Comparison of ENCODE assay signal across 22 cellular contexts in genomic region chr6:83051386-83052172, GRCh38. TPM values are rescaled to one million over a fixed set of nuclear protein-coding genes. Genes with fewer than 3 reads are reported as not detected.
A peak's percentile ranks its signal among the peaks of the same experiment; 100 is the strongest.
DNase-seq lines count a peak whose midpoint lies in the region; ATAC-seq, FAIRE-seq and TF ChIP-seq lines count a peak whose summit lies in the region.
"Had no signal": no experiment of that assay in that cellular context is flagged by ENCODE, and none has a peak within 500 bp of the region (broad histone marks: within the 10 kb centered on the region; RNA-seq: fewer than 3 reads in every experiment).

No MANE protein-coding gene starts in this region.

- H3K9me3 Mint-ChIP-seq in HFFc6, result no peaks in the 10 kb centered on the region
- H3K9me3 Mint-ChIP-seq: activated CD4-positive, alpha-beta memory T cell treated with anti-CD3 and anti-CD28 coated beads, Interleukin-2, amount 10 ng/mL, durations not matched to agents 7 days and 5 days; activated T-cell treated with anti-CD3 and anti-CD28 coated beads, Interleukin-2, amount 50 U/mL, for 4 hours; CD8-positive, alpha-beta T cell; nephron had no signal

- no peaks in the 10 kb centered on the region for H3K9me2 ChIP-seq in SK-N-SH

- H2AFZ ChIP-seq in SK-N-SH (ENCODE audit: low read depth), result no peak overlapping the region
- H2AFZ ChIP-seq: parathyroid adenoma had no signal

- H3K27me3 Mint-ChIP-seq in HFFc6 (ENCODE audit: insufficient read depth), result no peaks in the 10 kb centered on the region; the same call in 1 of the 2 replicates
- H3K27me3 Mint-ChIP-seq: activated CD4-positive, alpha-beta memory T cell treated with anti-CD3 and anti-CD28 coated beads, Interleukin-2, amount 10 ng/mL, durations not matched to agents 7 days and 5 days had no signal

- TF ChIP-seq RAD21 in SK-N-SH (IDR thresholded peaks at IDR 0.05; ENCODE audit: low read length), result no peak

- H3K36me3 ChIP-seq in SK-N-SH (replicated peaks in 1 of 2; ENCODE audit: control insufficient read depth in 1 of 2, insufficient read depth in 2 of 2, low read length in 1 of 2), result peaks cover 5 to 7% of the 10 kb centered on the region in 2 experiments

- peaks cover 5% of the 10 kb centered on the region; the same call in 1 of the 2 replicates for H3K79me2 ChIP-seq in SK-N-SH (ENCODE audit: insufficient read depth)
- H3K79me2 ChIP-seq: parathyroid adenoma had no signal

- H3K27ac Mint-ChIP-seq in HFFc6, result no peak overlapping the region
- H3K27ac Mint-ChIP-seq: activated CD4-positive, alpha-beta memory T cell treated with anti-CD3 and anti-CD28 coated beads, Interleukin-2, amount 10 ng/mL, durations not matched to agents 7 days and 5 days; CD8-positive, alpha-beta T cell; nephron had no signal

- no peak for TF ChIP-seq CTCF in SK-N-SH (IDR thresholded peaks at IDR 0.05)
- no peak for TF ChIP-seq CTCF in HFFc6 (IDR thresholded peaks at IDR 0.05)

- H3K4me1 Mint-ChIP-seq in HFFc6 (ENCODE audit: low read depth), result peaks cover 6% of the 10 kb centered on the region
- H3K4me1 Mint-ChIP-seq: activated CD4-positive, alpha-beta memory T cell treated with anti-CD3 and anti-CD28 coated beads, Interleukin-2, amount 10 ng/mL, durations not matched to agents 7 days and 5 days had no signal

- H3K4me1 ChIP-seq in SK-N-SH (ENCODE audit: control insufficient read depth in 1 of 2, insufficient read depth in 2 of 2, low read depth in 1 of 2, low read length in 1 of 2), result peaks cover 8 to 10% of the 10 kb centered on the region in 2 experiments; a peak in 3 of 4 replicates
- H3K4me1 ChIP-seq: parathyroid adenoma had no signal

- CTCF ChIA-PET in SK-N-SH (lab: Yijun Ruan, JAX), result interaction anchor here (4.4 to 8.2 kb wide), 3 partner anchors 15 to 799 kb away, joined by 25 to 191 read pairs (median 44); partner anchors contain the start of genes DOP1A and UBE3D

- H3K4me3 Mint-ChIP-seq in HFFc6, result no peak overlapping the region
- H3K4me3 Mint-ChIP-seq: activated CD4-positive, alpha-beta memory T cell treated with anti-CD3 and anti-CD28 coated beads, Interleukin-2, amount 10 ng/mL, durations not matched to agents 7 days and 5 days; activated T-cell treated with anti-CD3 and anti-CD28 coated beads, Interleukin-2, amount 50 U/mL, for 4 hours; CD8-positive, alpha-beta T cell; nephron had no signal

- DNase-seq in GM18507 (ENCODE audit: extremely low spot score, insufficient read length, low read depth), result no peak
- peak; percentile 80 for DNase-seq in NCI-H2029 treated with DMSO at 0.1 percent for 48 hours (lab: John Stamatoyannopoulos, UW)
- no peak for DNase-seq in SK-N-SH
- DNase-seq in left lobe of liver (ENCODE audit: low spot score), result no peak
- no peak for DNase-seq in NK-92 treated with Interleukin-12 subunit alpha and Interleukin-12 subunit beta, amount 100 ng/mL, for 24 hours (lab: John Stamatoyannopoulos, UW)
- no peak for DNase-seq in HFFc6
- DNase-seq in GM19240 (ENCODE audit: insufficient read length, low spot score), result no peak
- DNase-seq: activated CD4-positive, alpha-beta memory T cell treated with anti-CD3 and anti-CD28 coated beads, Interleukin-2, amount 10 ng/mL, durations not matched to agents 7 days and 5 days; activated naive CD4-positive, alpha-beta T cell treated with Interleukin-2 at 50 U/mL for 16 hours; activated T-cell treated with anti-CD3 and anti-CD28 coated beads, Interleukin-2, amount 50 U/mL, for 4 hours; CD8-positive, alpha-beta T cell; central memory CD4-positive, alpha-beta T cell; esophagus squamous epithelium; NCI-H1694; NCI-H524 treated with DMSO at 0.1 percent for 48 hours; OCI-M1; SIG-M5; T-helper 2 cell had no signal

- peaks cover 5% of the 10 kb centered on the region; the same call in 1 of the 2 replicates for H3K36me3 Mint-ChIP-seq in HFFc6 (ENCODE audit: low read depth)

- POLR2A ChIA-PET in SK-N-SH (lab: Yijun Ruan, JAX), result no interaction called here

- no peak overlapping the region for H3K9ac ChIP-seq in SK-N-SH
- H3K9ac ChIP-seq: parathyroid adenoma had no signal

- 63% methylated on average over 5 of the region's 5 CpGs for WGBS in SK-N-SH (ENCODE audit: low lambda C conversion rate)

- no peaks in the 10 kb centered on the region for H3K9me3 ChIP-seq in SK-N-SH
- H3K9me3 ChIP-seq: esophagus squamous epithelium had no signal

- peak; percentile 81 for ATAC-seq in left lobe of liver
- no peak for ATAC-seq in GM21825 (IDR thresholded peaks at IDR 0.05; ENCODE audit: unreplicated experiment)
- ATAC-seq: activated T-cell treated with anti-CD3 and anti-CD28 coated beads, Interleukin-2, amount 50 U/mL, for 4 hours; CD8-positive, alpha-beta T cell; sciatic nerve had no signal

- TF ChIP-seq EP300 in SK-N-SH (IDR thresholded peaks at IDR 0.05; ENCODE audit: borderline replicate concordance in 1 of 2, low read depth in 1 of 2, low read length in 1 of 2), result no peak

- no peak overlapping the region for H3K4me3 ChIP-seq in SK-N-SH (ENCODE audit: low read depth in 2 of 2, low read length in 1 of 2)
- H3K4me3 ChIP-seq: esophagus squamous epithelium had no signal

- H3F3A ChIP-seq in SK-N-SH (replicated peaks; ENCODE audit: insufficient read depth), result no peaks in the 10 kb centered on the region

- FAIRE-seq in GM18507 (lab: Jason Lieb, UNC), result peak; percentile 5

- no peak overlapping the region for H3K27ac ChIP-seq in SK-N-SH (ENCODE audit: low read depth in 2 of 2, low read length in 1 of 2)
- H3K27ac ChIP-seq: esophagus squamous epithelium, parathyroid adenoma had no signal

- H4K20me1 ChIP-seq in SK-N-SH (ENCODE audit: insufficient read depth), result no peaks in the 10 kb centered on the region

- H3K4me2 ChIP-seq in SK-N-SH, result no peak overlapping the region

- H3K27me3 ChIP-seq in SK-N-SH (ENCODE audit: insufficient read depth), result no peaks in the 10 kb centered on the region
- H3K27me3 ChIP-seq: esophagus squamous epithelium had no signal

TF ChIP-seq in SK-N-SH, 30 proteins besides CTCF, POLR2A, EP300 and RAD21:
- TF ChIP-seq EZH2phosphoT487 (IDR thresholded peaks at IDR 0.05; ENCODE audit: borderline replicate concordance, low read depth) (no peak), POLR2AphosphoS5 (IDR thresholded peaks at IDR 0.05; ENCODE audit: low read depth, low read length) (no peak), TCF12 (IDR thresholded peaks at IDR 0.05) (peak; percentile 11; the same call in 1 of the 2 replicates), RCOR1 (IDR thresholded peaks at IDR 0.05; ENCODE audit: low read length) (no peak), MEF2A (IDR thresholded peaks at IDR 0.05; ENCODE audit: borderline replicate concordance, low read depth) (no peak), PBX3 (IDR thresholded peaks at IDR 0.05) (peak; percentile 42), FOXM1 (IDR thresholded peaks at IDR 0.05; ENCODE audit: low read depth) (no peak)
- TF ChIP-seq, protein P1, sequence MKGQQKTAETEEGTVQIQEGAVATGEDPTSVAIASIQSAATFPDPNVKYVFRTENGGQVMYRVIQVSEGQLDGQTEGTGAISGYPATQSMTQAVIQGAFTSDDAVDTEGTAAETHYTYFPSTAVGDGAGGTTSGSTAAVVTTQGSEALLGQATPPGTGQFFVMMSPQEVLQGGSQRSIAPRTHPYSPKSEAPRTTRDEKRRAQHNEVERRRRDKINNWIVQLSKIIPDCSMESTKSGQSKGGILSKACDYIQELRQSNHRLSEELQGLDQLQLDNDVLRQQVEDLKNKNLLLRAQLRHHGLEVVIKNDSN (IDR thresholded peaks at IDR 0.05; ENCODE audit: borderline replicate concordance, low read depth), result no peak
- TF ChIP-seq, protein P2, sequence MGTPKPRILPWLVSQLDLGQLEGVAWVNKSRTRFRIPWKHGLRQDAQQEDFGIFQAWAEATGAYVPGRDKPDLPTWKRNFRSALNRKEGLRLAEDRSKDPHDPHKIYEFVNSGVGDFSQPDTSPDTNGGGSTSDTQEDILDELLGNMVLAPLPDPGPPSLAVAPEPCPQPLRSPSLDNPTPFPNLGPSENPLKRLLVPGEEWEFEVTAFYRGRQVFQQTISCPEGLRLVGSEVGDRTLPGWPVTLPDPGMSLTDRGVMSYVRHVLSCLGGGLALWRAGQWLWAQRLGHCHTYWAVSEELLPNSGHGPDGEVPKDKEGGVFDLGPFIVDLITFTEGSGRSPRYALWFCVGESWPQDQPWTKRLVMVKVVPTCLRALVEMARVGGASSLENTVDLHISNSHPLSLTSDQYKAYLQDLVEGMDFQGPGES (IDR thresholded peaks at IDR 0.05; ENCODE audit: low read depth, low read length), result no peak

RNA-seq across cellular contexts. Expression of gene UBE3D, which starts 14.1 kb away (rescaled TPM):
- polyA plus RNA-seq in SK-N-SH (2012; rRNA removed), result 3.4 and 3.8 TPM in 2 replicates
- polyA plus RNA-seq in SK-N-SH (2012; cell fraction: cytosol; rRNA removed), result 4.0 and 4.9 TPM in 2 replicates
- 3.3 and 4.8 TPM in 2 replicates for polyA plus RNA-seq in SK-N-SH (2012; cell fraction: nucleus; rRNA removed)
- 2.1 TPM for total RNA-seq in left lobe of liver
- 1 to 10 TPM; 2.7 to 7.0 (median 3.8) TPM for total RNA-seq in HFFc6 (2021; fragmentation: NEBNext Ultra II Directional; extraction: Animal tissue kit (Norgen Biotek cat#: 25700))

RNA-seq across cellular contexts. Expression of gene DOP1A, which starts 15.9 kb away (rescaled TPM):
- 3.4 and 4.0 TPM in 2 replicates for polyA plus RNA-seq in SK-N-SH (2012; rRNA removed)
- polyA plus RNA-seq in SK-N-SH (2012; cell fraction: cytosol; rRNA removed), result 2.8 and 3.0 TPM in 2 replicates
- 6.0 and 13.1 TPM in 2 replicates for polyA plus RNA-seq in SK-N-SH (2012; cell fraction: nucleus; rRNA removed)
- total RNA-seq in left lobe of liver, result 8.5 TPM
- 10 to 100 TPM in 5 of 6 experiments, 1 to 10 TPM in 1; 9.5 to 15.4 (median 13.2) TPM for total RNA-seq in HFFc6 (2021; fragmentation: NEBNext Ultra II Directional; extraction: Animal tissue kit (Norgen Biotek cat#: 25700))
